In the genomic region with DNA sequence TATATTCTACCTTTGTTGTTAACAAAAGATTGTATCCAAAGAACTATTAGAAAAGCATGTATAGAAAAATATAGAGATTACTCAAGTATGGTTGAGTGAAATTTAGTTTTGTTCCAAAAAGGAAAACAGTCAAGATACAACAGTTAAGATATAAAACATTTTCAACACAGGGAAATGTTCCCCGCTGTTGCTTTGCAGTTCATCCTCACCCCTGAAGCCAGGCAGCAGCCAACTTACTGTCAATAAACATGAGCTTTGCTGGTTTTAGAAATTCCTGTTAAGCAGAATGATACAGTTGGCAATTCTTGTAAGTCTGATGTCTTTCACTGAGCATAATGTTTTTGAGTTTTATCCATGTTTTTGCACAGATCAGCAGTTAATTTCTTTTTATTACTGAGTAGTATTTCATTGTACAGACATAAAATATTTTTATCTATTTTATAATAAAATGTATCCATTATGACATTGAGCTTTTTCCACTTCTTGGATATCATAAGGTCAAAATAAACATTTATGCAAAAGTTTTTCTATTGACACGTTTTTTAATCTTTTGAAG, we compare ENCODE assay signal across 10 cellular contexts. TPM values are rescaled to one million over a fixed set of nuclear protein-coding genes. Genes with fewer than 3 reads are reported as not detected.
DNase-seq lines count a peak whose midpoint lies in the region; ATAC-seq, FAIRE-seq and TF ChIP-seq lines count a peak whose summit lies in the region.
"Had no signal": no experiment of that assay in that cellular context is flagged by ENCODE, and none has a peak within 500 bp of the region (broad histone marks: within the 10 kb centered on the region; RNA-seq: fewer than 3 reads in every experiment).

No MANE protein-coding gene starts in this region.

- H3K36me3 Mint-ChIP-seq in T-helper 17 cell (ENCODE audit: low read depth) = peaks cover 5% of the 10 kb centered on the region

- H3K27ac ChIP-seq in gastrocnemius medialis = peak overlapping the region; percentile 79 to 88 (median 83)

- TF ChIP-seq POLR2A in H54 (IDR thresholded peaks at IDR 0.05; ENCODE audit: low read depth, low read length) = no peak
- no peak for TF ChIP-seq POLR2A in gastrocnemius medialis (IDR thresholded peaks at IDR 0.05)

- peak overlapping the region; percentile 100 for H3K27ac Mint-ChIP-seq in T-helper 17 cell

- no peak for ATAC-seq in T-helper 17 cell
- no peak for ATAC-seq in gastrocnemius medialis
- ATAC-seq in GM21619 (IDR thresholded peaks at IDR 0.05; ENCODE audit: unreplicated experiment) = no peak
- no peak for ATAC-seq in left colon

- no peak for TF ChIP-seq CTCF in fibroblast of mammary gland (conservative IDR thresholded peaks at IDR 0.05; ENCODE audit: control insufficient read depth, insufficient read depth, low read depth, low read length)
- TF ChIP-seq CTCF in gastrocnemius medialis (IDR thresholded peaks at IDR 0.05 in 4 of 5, conservative IDR thresholded peaks at IDR 0.05 in 1 of 5) = no peak

- intact Hi-C loops in gastrocnemius medialis (cut with DNase I; ENCODE audit: low total_unique reads) (no loop called here), left colon (cut with DNase I, micrococcal nuclease) (no loop called here)

- FAIRE-seq in H54 (lab: Jason Lieb, UNC) = peak; percentile 86

- H3K27me3 ChIP-seq in gastrocnemius medialis = no peaks in the 10 kb centered on the region

- no peaks in the 10 kb centered on the region for H3K27me3 Mint-ChIP-seq in T-helper 17 cell

- no peaks in the 10 kb centered on the region for H3K36me3 ChIP-seq in gastrocnemius medialis

- peaks cover 21% of the 10 kb centered on the region for H3K4me1 Mint-ChIP-seq in T-helper 17 cell

- peaks cover 9 to 12% of the 10 kb centered on the region in 2 donors for H3K4me1 ChIP-seq in gastrocnemius medialis

- DNase-seq in H54 (ENCODE audit: insufficient read length, low spot score) = no peak
- no peak for DNase-seq in T-helper 17 cell
- DNase-seq in fibroblast of mammary gland (ENCODE audit: low read depth) = peak; percentile 49
- DNase-seq in gastrocnemius medialis = no peak
- DNase-seq in NCI-H69 (lab: John Stamatoyannopoulos, UW) = no peak
- DNase-seq in ACHN = no peak
- no peak for DNase-seq in left colon
- DNase-seq: activated CD8-positive, alpha-beta memory T cell treated with anti-CD3 and anti-CD28 coated beads, Interleukin-2, amount 50 U/mL, for 48 hours had no signal

- peak overlapping the region; percentile 96 for H3K4me3 Mint-ChIP-seq in T-helper 17 cell

- in situ Hi-C loops in gastrocnemius medialis (cut with MboI; ENCODE audit: low sequenced_read_pairs in 4 of 4) (no loop called here), ACHN (cut with HindIII; ENCODE audit: low pct_ligation_motif_present, low pct_unique_long_range_greater_than_20kb, low sequenced_read_pairs) (no loop called here)

- peak overlapping the region; percentile 65 for H3K4me3 ChIP-seq in fibroblast of mammary gland (ENCODE audit: control insufficient read depth, low read depth, low read length)
- peak overlapping the region; percentile 52 to 60 (median 56) for H3K4me3 ChIP-seq in gastrocnemius medialis

- no peaks in the 10 kb centered on the region for H3K9me3 ChIP-seq in T-helper 17 cell (ENCODE audit: control insufficient read depth, low read length, poor library complexity, severe bottlenecking)
- H3K9me3 ChIP-seq in gastrocnemius medialis = no peaks in the 10 kb centered on the region

RNA-seq across cellular contexts. Expression of a gene that starts 1.2 kb away (rescaled TPM):
- total RNA-seq in T-helper 17 cell = 100 to 1,000 TPM in 1 of 2 donors, 10 to 100 TPM in 1; 59.9 to 116 TPM
- total RNA-seq in gastrocnemius medialis = 10 to 100 TPM in 2 of 4 donors, 1 to 10 TPM in 2; 3.1 to 14.4 (median 10.7) TPM
- total RNA-seq in left colon = 1 to 10 TPM; 1.6 to 4.8 TPM

RNA-seq across cellular contexts. Expression of a gene that starts 10.9 kb away (rescaled TPM):
- total RNA-seq in T-helper 17 cell = not detected
- total RNA-seq in gastrocnemius medialis = not detected
- total RNA-seq in left colon = not detected
- total RNA-seq: neural crest cell had no signal

RNA-seq across cellular contexts. Expression of a gene that starts 43.1 kb away (rescaled TPM):
- total RNA-seq in T-helper 17 cell (under 1 TPM; 0.52 to 0.57 TPM), gastrocnemius medialis (not detected), left colon (under 1 TPM in 1 of 2 donors, not detected in 1; 0.31 TPM)
- total RNA-seq: neural crest cell had no signal
